11 cellular contexts compared by ENCODE assay signal in the genomic region with DNA sequence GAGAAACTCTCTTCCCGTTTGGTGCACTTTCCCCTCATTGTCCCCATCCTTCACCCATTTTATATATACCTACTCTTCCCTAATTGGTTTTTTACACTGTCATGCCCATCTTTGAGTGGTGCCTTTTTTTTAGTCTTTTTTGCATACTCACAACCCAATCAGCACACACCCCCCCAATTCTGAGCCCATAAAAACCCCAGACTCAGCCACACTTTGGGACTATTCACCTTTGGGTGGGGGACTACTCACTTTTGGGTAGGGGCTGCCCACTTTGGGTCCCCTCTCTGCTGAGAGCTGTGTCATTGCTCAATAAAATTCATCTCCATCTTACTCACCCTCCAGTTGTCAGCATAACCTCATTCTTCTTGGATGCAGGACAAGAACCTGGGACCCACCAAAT.
"Had no signal": no experiment of that assay in that cellular context is flagged by ENCODE, and none has a peak within 500 bp of the region (broad histone marks: within the 10 kb centered on the region; RNA-seq: fewer than 3 reads in every experiment).

No MANE protein-coding gene starts in this region.

- H3K4me3 ChIP-seq: GM23248, GM23338, HAP-1 had no signal

- H3K4me2 ChIP-seq: GM23338 had no signal

- ATAC-seq: GM23338, HCT116 had no signal

- H2AFZ ChIP-seq: GM23248, GM23338 had no signal

- H3K9me3 ChIP-seq: HAP-1 had no signal

- FAIRE-seq: H1, H54 had no signal

- DNase-seq: GM23248, GOT3, H7, H9, HCEC 1CT, HFFc6 had no signal

- H3K4me3 Mint-ChIP-seq: GM23338, H9, HFFc6 had no signal

- H3K27ac Mint-ChIP-seq: GM23338, HFFc6 had no signal

- H3K27ac ChIP-seq: GM23248 had no signal

- H3K4me1 Mint-ChIP-seq: GM23338, H9 had no signal

- H3K36me3 ChIP-seq: HAP-1 had no signal

- H3K9ac ChIP-seq: GM23248 had no signal
